Comparison of ENCODE assay signal across 2 cellular contexts in the genomic region with DNA sequence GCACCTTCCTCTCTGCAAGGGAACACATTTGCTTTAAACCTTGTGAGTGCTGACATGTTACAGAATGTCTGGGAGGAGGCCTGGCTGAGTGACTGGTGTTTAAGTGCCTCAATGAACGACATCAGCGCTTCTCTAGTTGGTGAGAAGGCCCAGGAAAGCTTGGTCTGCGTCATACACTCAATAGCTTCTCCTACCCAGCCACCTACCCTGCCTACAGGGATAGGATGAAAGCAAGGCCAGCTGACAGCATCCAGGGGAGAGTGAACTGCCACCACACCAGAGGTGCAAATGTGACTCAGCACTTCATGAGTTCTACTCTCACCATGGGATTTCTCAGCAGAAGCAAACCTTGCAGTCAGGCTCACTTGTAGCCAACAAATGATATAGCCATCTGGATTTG.
TF ChIP-seq lines count a peak whose summit lies in the region.

No MANE protein-coding gene starts in this region.

TF ChIP-seq in H1, 55 proteins besides CTCF, POLR2A, EP300 and RAD21:
- no peak for TF ChIP-seq YY1 (IDR thresholded peaks at IDR 0.05; ENCODE audit: low read depth, low read length)
- TF ChIP-seq BACH1 (IDR thresholded peaks at IDR 0.05; ENCODE audit: low read length): 0 out of 2 replicates have a peak, but pooled peaks have one; percentile 11

TF ChIP-seq in GM12891, 5 proteins besides CTCF, POLR2A, EP300 and RAD21:
- TF ChIP-seq PAX5 (IDR thresholded peaks at IDR 0.05; ENCODE audit: insufficient read depth, low read length, severe bottlenecking) (no peak), POLR2AphosphoS5 (IDR thresholded peaks at IDR 0.05; ENCODE audit: low read depth, low read length) (no peak), TAF1 (IDR thresholded peaks at IDR 0.05; ENCODE audit: low read depth, low read length) (no peak), SPI1 (IDR thresholded peaks at IDR 0.05; ENCODE audit: low read depth, low read length) (no peak), POU2F2 (IDR thresholded peaks at IDR 0.05; ENCODE audit: low read depth, low read length) (no peak)
